ENCODE assay signal across 4 cellular contexts in genomic region chr3:39173726-39174125, GRCh38. TPM values are rescaled to one million over a fixed set of nuclear protein-coding genes. Genes with fewer than 3 reads are reported as not detected.
"Had no signal": no experiment of that assay in that cellular context is flagged by ENCODE, and none has a peak within 500 bp of the region (broad histone marks: within the 10 kb centered on the region; RNA-seq: fewer than 3 reads in every experiment).

No MANE protein-coding gene starts in this region.

RNA-seq across cellular contexts. Expression of gene XIRP1, which starts 18.7 kb away (rescaled TPM):
- total RNA-seq: HepG2, HT-29, HT1080 had no signal
- polyA plus RNA-seq: HepG2, IgD-negative memory B cell had no signal
